In the genomic region with DNA sequence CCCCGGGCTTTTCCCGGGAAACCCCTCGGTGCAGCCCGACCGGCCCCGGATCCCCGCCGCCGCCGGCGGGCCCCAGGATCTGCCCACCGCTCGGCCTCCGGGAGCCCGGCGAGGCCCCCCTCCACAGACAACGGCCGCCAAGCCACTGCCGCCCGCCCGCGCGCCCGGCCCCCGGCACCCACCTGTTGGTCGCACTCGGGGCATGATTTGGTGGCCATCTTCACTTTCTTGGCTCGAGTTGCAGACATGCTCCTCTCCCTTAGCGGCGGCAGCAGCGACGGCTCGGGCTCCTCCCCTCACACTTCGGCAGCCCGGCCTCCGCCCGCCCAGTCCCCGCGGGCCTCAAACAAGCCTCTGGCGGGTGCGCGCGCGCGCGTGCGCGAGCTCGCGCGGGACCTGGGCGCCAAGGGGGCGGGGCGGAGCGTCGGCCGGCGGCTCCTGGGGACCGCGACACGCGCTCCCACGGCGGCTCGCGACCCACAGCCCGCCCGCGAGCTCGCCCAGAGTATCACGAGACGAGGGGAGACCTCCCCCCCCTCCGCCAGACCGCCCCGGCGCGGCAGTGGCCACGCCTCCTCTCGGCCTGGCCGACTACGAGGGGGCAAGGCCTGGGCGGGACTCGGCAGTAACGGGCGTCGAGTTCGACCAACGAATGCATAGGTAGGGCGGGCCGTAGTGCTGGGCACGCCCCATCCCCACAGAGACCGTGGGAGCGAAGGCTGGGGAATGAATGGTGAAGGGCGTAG, we compare ENCODE assay signal across 8 cellular contexts. TPM values are rescaled to one million over a fixed set of nuclear protein-coding genes. Genes with fewer than 3 reads are reported as not detected.
DNase-seq lines count a peak whose midpoint lies in the region; ATAC-seq and TF ChIP-seq lines count a peak whose summit lies in the region.

C16orf87 (minus strand) TSS at position 279 of the 746 bp plus-strand sequence; CDS start at position 248, 31 bp downstream.

- H3K36me3 ChIP-seq in DND-41 (ENCODE audit: insufficient read depth, low read length) (no peaks in the 10 kb centered on the region; the same call in 1 of the 2 replicates), Karpas-422 (ENCODE audit: insufficient read depth, low read length) (peaks cover 6% of the 10 kb centered on the region; the same call in 1 of the 2 replicates)

- POLR2A ChIA-PET in naive thymus-derived CD8-positive, alpha-beta T cell (lab: Charles Lee), result interaction anchor here (0.7 to 1.4 kb wide), 4 partner anchors 9 to 143 kb away, joined by 3 to 8 read pairs (median 3); partner anchors contain the start of gene DNAJA2

- ATAC-seq in DND-41 (ENCODE audit: insufficient read depth, low read depth) (peak; percentile 93), GM21825 (IDR thresholded peaks at IDR 0.05; ENCODE audit: unreplicated experiment) (peak; percentile 95)
- peak; percentile 91 to 93 for ATAC-seq in naive thymus-derived CD8-positive, alpha-beta T cell

- no peaks in the 10 kb centered on the region for H3K27me3 Mint-ChIP-seq in naive thymus-derived CD8-positive, alpha-beta T cell

- H3K9me3 ChIP-seq in DND-41 (ENCODE audit: insufficient read depth, low read length, severe bottlenecking) (no peaks in the 10 kb centered on the region), Karpas-422 (ENCODE audit: low read length) (no peaks in the 10 kb centered on the region)

- peaks cover 47% of the 10 kb centered on the region for H3K79me2 ChIP-seq in DND-41 (ENCODE audit: insufficient read depth, low read length)
- H3K79me2 ChIP-seq in Karpas-422 (ENCODE audit: low read length), result peaks cover 48% of the 10 kb centered on the region

- H3K27me3 ChIP-seq in DND-41 (ENCODE audit: insufficient read depth, low read length, poor library complexity), result peaks cover 7% of the 10 kb centered on the region
- no peaks in the 10 kb centered on the region for H3K27me3 ChIP-seq in Karpas-422 (ENCODE audit: low read length)

- peaks cover 13% of the 10 kb centered on the region; the same call in 1 of the 2 replicates for H4K20me1 ChIP-seq in DND-41 (ENCODE audit: insufficient read depth, low read length)
- H4K20me1 ChIP-seq in Karpas-422 (ENCODE audit: insufficient read depth, low read depth, low read length), result peaks cover 3% of the 10 kb centered on the region; the same call in 1 of the 2 replicates

- H3K4me2 ChIP-seq in DND-41 (ENCODE audit: insufficient read depth, low read length), result peak within 1 kb of the TSS; percentile 77
- H3K4me2 ChIP-seq in Karpas-422 (ENCODE audit: low read depth, low read length, poor library complexity, severe bottlenecking), result peak within 1 kb of the TSS; percentile 82

- TF ChIP-seq CTCF in DND-41 (IDR thresholded peaks at IDR 0.05; ENCODE audit: borderline replicate concordance, extremely low read depth, low read length, poor library complexity, severe bottlenecking), result no peak

- H3K4me3 Mint-ChIP-seq in naive thymus-derived CD8-positive, alpha-beta T cell, result peak within 1 kb of the TSS; percentile 86 to 98 (median 96)

- peaks cover 0 to 2% (median 0%) of the 10 kb centered on the region in 3 donors for H3K36me3 Mint-ChIP-seq in naive thymus-derived CD8-positive, alpha-beta T cell

- no peaks in the 10 kb centered on the region for H3K9me3 Mint-ChIP-seq in naive thymus-derived CD8-positive, alpha-beta T cell

- peak within 1 kb of the TSS; percentile 85 to 97 (median 94) for H3K27ac Mint-ChIP-seq in naive thymus-derived CD8-positive, alpha-beta T cell

- H3K9ac ChIP-seq in DND-41 (ENCODE audit: low read depth, low read length) (peak within 1 kb of the TSS; percentile 96), Karpas-422 (ENCODE audit: low read length) (peak within 1 kb of the TSS; percentile 93)

- no peaks in the 10 kb centered on the region for H3K9me2 ChIP-seq in Karpas-422 (replicated peaks; ENCODE audit: insufficient read depth, low read length)

- H3K27ac ChIP-seq in DND-41 (ENCODE audit: low read length) (peak within 1 kb of the TSS; percentile 77), Karpas-422 (ENCODE audit: low read length) (peak within 1 kb of the TSS; percentile 90)

- H3K4me1 Mint-ChIP-seq in naive thymus-derived CD8-positive, alpha-beta T cell, result peaks cover 15 to 43% (median 21%) of the 10 kb centered on the region in 4 donors

- peak; percentile 92 for DNase-seq in DND-41
- peak; percentile 98 for DNase-seq in Karpas-422
- DNase-seq in RKO (ENCODE audit: low spot score), result peak; percentile 92
- DNase-seq in activated T-helper 1 cell treated with Interleukin-2 at 50 U/mL for 16 hours (ENCODE audit: low read depth), result peak; percentile 87
- DNase-seq in fibroblast of gingiva (ENCODE audit: low read depth), result peak; percentile 91
- DNase-seq in naive thymus-derived CD8-positive, alpha-beta T cell, result peak; percentile 87 to 95 (median 90)
- DNase-seq in stimulated activated naive CD4-positive, alpha-beta T cell (lab: John Stamatoyannopoulos, UW), result peak; percentile 85 to 98 (median 93)

- H3K4me3 ChIP-seq in DND-41 (ENCODE audit: low read depth in 1 of 2, low read length in 2 of 2) (peak within 1 kb of the TSS; percentile 83 to 92), Karpas-422 (ENCODE audit: low read length) (peak within 1 kb of the TSS; percentile 93)

- peaks cover 32% of the 10 kb centered on the region for H3K4me1 ChIP-seq in DND-41 (ENCODE audit: insufficient read depth, low read length)
- peaks cover 70% of the 10 kb centered on the region for H3K4me1 ChIP-seq in Karpas-422 (ENCODE audit: low read length)

- H2AFZ ChIP-seq in DND-41 (ENCODE audit: low read depth, low read length) (peak within 1 kb of the TSS; percentile 81), Karpas-422 (ENCODE audit: low read length) (peak within 1 kb of the TSS; percentile 47; the same call in 1 of the 2 replicates)

RNA-seq across cellular contexts. Expression of gene C16orf87, which starts in this region (rescaled TPM):
- total RNA-seq in Karpas-422 (2014; rRNA removed; shearing (Covaris generic); ENCODE audit: low replicate concordance), result 25.3 and 37.8 TPM in 2 replicates
- 1 to 10 TPM; 5.7 to 6.8 TPM for total RNA-seq in naive thymus-derived CD8-positive, alpha-beta T cell
- polyA plus RNA-seq in naive thymus-derived CD8-positive, alpha-beta T cell, result 1 to 10 TPM; 4.9 to 8.5 (median 5.7) TPM

Comparison
In these comparisons a context has a peak if more than half of its experiments do, and no peak if none do; other contexts are left out.
1. Peak in every context shown above with its lines: DNase-seq, ATAC-seq, H3K4me3 ChIP-seq and H3K27ac ChIP-seq.